1 cellular context compared by ENCODE assay signal in the genomic region with DNA sequence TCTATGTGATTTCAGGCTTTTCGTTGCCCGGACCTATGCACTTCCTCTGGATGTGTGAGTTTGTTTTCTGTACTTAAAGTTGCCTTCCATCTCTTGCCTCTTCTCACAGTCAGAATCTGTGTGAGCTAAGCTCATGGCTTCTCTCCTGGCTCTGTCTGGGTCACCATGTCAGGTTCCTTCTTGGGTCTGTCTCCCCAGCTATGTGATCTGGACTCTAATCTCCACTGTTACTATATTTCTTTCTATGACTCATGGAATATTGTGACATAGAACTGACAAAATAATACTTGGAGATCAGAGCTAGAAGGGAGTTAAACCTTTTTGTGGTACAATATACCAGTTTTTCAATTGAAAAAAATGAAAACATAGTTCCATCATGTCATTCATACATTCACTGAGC.
TF ChIP-seq lines count a peak whose summit lies in the region.

No MANE protein-coding gene starts in this region.

TF ChIP-seq in SK-N-SH, 30 proteins besides CTCF, POLR2A, EP300 and RAD21 (continued from another document):
- TF ChIP-seq, protein P1, sequence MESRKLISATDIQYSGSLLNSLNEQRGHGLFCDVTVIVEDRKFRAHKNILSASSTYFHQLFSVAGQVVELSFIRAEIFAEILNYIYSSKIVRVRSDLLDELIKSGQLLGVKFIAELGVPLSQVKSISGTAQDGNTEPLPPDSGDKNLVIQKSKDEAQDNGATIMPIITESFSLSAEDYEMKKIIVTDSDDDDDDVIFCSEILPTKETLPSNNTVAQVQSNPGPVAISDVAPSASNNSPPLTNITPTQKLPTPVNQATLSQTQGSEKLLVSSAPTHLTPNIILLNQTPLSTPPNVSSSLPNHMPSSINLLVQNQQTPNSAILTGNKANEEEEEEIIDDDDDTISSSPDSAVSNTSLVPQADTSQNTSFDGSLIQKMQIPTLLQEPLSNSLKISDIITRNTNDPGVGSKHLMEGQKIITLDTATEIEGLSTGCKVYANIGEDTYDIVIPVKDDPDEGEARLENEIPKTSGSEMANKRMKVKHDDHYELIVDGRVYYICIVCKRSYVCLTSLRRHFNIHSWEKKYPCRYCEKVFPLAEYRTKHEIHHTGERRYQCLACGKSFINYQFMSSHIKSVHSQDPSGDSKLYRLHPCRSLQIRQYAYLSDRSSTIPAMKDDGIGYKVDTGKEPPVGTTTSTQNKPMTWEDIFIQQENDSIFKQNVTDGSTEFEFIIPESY (IDR thresholded peaks at IDR 0.05; ENCODE audit: borderline replicate concordance, low read depth): no peak
- TF ChIP-seq TCF12 (IDR thresholded peaks at IDR 0.05): no peak
- no peak for TF ChIP-seq MEF2A (IDR thresholded peaks at IDR 0.05; ENCODE audit: borderline replicate concordance, low read depth)
- TF ChIP-seq ELF1 (IDR thresholded peaks at IDR 0.05): no peak
- TF ChIP-seq, protein P2, sequence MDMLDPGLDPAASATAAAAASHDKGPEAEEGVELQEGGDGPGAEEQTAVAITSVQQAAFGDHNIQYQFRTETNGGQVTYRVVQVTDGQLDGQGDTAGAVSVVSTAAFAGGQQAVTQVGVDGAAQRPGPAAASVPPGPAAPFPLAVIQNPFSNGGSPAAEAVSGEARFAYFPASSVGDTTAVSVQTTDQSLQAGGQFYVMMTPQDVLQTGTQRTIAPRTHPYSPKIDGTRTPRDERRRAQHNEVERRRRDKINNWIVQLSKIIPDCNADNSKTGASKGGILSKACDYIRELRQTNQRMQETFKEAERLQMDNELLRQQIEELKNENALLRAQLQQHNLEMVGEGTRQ (IDR thresholded peaks at IDR 0.05; ENCODE audit: borderline replicate concordance, low read depth, low read length): no peak
- no peak for TF ChIP-seq JUND (IDR thresholded peaks at IDR 0.05)
- no peak for TF ChIP-seq SMC3 (IDR thresholded peaks at IDR 0.05; ENCODE audit: low read depth, low read length)
- no peak for TF ChIP-seq FOXJ3 (CRISPR knock-in tag; IDR thresholded peaks at IDR 0.05)
- TF ChIP-seq NRF1 (IDR thresholded peaks at IDR 0.05; ENCODE audit: low read depth, low read length): no peak
- TF ChIP-seq, protein P3, sequence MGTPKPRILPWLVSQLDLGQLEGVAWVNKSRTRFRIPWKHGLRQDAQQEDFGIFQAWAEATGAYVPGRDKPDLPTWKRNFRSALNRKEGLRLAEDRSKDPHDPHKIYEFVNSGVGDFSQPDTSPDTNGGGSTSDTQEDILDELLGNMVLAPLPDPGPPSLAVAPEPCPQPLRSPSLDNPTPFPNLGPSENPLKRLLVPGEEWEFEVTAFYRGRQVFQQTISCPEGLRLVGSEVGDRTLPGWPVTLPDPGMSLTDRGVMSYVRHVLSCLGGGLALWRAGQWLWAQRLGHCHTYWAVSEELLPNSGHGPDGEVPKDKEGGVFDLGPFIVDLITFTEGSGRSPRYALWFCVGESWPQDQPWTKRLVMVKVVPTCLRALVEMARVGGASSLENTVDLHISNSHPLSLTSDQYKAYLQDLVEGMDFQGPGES (IDR thresholded peaks at IDR 0.05; ENCODE audit: low read depth, low read length): no peak
- TF ChIP-seq NFIC (IDR thresholded peaks at IDR 0.05; ENCODE audit: borderline replicate concordance): no peak
- TF ChIP-seq TEAD4 (IDR thresholded peaks at IDR 0.05; ENCODE audit: borderline replicate concordance, insufficient read depth): no peak
- TF ChIP-seq RCOR1 (IDR thresholded peaks at IDR 0.05; ENCODE audit: low read length): no peak
- no peak for TF ChIP-seq MXI1 (IDR thresholded peaks at IDR 0.05; ENCODE audit: low read depth, low read length)
- TF ChIP-seq, protein P4, sequence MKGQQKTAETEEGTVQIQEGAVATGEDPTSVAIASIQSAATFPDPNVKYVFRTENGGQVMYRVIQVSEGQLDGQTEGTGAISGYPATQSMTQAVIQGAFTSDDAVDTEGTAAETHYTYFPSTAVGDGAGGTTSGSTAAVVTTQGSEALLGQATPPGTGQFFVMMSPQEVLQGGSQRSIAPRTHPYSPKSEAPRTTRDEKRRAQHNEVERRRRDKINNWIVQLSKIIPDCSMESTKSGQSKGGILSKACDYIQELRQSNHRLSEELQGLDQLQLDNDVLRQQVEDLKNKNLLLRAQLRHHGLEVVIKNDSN (IDR thresholded peaks at IDR 0.05; ENCODE audit: borderline replicate concordance, low read depth): no peak
- TF ChIP-seq, protein P5, sequence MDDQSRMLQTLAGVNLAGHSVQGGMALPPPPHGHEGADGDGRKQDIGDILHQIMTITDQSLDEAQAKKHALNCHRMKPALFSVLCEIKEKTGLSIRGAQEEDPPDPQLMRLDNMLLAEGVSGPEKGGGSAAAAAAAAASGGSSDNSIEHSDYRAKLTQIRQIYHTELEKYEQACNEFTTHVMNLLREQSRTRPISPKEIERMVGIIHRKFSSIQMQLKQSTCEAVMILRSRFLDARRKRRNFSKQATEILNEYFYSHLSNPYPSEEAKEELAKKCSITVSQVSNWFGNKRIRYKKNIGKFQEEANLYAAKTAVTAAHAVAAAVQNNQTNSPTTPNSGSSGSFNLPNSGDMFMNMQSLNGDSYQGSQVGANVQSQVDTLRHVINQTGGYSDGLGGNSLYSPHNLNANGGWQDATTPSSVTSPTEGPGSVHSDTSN (IDR thresholded peaks at IDR 0.05): no peak
- TF ChIP-seq EZH2phosphoT487 (IDR thresholded peaks at IDR 0.05; ENCODE audit: borderline replicate concordance, low read depth): no peak
- TF ChIP-seq CHD2 (IDR thresholded peaks at IDR 0.05; ENCODE audit: low read length, partially characterized antibody): no peak
- TF ChIP-seq RFX5 (IDR thresholded peaks at IDR 0.05; ENCODE audit: low read length): no peak
